ENCODE assay signal across 1 cellular context in the genomic region with DNA sequence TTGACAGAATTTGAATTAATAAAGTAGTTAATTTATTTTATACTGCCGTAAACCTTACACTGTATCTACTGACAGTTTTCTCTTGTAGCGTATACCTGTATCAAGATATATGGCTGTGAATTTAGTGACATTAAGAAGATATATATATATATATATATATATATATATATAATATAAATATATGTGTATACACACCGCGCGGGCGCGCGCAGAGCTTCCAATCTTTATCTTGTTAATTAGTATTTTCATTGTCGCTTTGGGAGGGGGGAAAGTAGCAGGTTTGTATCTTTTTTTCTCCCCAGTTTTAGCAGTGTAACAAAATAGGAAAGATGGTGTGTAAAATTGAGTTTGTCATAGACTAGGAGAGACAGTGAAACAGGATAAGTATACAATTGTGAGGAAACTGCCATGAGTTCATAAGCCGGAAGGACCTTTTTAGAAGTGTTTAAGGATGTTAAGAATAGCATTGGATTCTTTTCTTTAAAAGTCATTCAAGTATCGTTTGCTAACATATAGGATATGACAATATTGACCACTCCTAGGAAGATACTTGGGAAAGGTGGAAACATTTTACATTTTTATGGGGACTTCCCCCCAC.
TF ChIP-seq lines count a peak whose summit lies in the region.

No MANE protein-coding gene starts in this region.

TF ChIP-seq in GM23338, 12 proteins besides CTCF, POLR2A, EP300 and RAD21 (continued from another document):
- TF ChIP-seq, protein P1, sequence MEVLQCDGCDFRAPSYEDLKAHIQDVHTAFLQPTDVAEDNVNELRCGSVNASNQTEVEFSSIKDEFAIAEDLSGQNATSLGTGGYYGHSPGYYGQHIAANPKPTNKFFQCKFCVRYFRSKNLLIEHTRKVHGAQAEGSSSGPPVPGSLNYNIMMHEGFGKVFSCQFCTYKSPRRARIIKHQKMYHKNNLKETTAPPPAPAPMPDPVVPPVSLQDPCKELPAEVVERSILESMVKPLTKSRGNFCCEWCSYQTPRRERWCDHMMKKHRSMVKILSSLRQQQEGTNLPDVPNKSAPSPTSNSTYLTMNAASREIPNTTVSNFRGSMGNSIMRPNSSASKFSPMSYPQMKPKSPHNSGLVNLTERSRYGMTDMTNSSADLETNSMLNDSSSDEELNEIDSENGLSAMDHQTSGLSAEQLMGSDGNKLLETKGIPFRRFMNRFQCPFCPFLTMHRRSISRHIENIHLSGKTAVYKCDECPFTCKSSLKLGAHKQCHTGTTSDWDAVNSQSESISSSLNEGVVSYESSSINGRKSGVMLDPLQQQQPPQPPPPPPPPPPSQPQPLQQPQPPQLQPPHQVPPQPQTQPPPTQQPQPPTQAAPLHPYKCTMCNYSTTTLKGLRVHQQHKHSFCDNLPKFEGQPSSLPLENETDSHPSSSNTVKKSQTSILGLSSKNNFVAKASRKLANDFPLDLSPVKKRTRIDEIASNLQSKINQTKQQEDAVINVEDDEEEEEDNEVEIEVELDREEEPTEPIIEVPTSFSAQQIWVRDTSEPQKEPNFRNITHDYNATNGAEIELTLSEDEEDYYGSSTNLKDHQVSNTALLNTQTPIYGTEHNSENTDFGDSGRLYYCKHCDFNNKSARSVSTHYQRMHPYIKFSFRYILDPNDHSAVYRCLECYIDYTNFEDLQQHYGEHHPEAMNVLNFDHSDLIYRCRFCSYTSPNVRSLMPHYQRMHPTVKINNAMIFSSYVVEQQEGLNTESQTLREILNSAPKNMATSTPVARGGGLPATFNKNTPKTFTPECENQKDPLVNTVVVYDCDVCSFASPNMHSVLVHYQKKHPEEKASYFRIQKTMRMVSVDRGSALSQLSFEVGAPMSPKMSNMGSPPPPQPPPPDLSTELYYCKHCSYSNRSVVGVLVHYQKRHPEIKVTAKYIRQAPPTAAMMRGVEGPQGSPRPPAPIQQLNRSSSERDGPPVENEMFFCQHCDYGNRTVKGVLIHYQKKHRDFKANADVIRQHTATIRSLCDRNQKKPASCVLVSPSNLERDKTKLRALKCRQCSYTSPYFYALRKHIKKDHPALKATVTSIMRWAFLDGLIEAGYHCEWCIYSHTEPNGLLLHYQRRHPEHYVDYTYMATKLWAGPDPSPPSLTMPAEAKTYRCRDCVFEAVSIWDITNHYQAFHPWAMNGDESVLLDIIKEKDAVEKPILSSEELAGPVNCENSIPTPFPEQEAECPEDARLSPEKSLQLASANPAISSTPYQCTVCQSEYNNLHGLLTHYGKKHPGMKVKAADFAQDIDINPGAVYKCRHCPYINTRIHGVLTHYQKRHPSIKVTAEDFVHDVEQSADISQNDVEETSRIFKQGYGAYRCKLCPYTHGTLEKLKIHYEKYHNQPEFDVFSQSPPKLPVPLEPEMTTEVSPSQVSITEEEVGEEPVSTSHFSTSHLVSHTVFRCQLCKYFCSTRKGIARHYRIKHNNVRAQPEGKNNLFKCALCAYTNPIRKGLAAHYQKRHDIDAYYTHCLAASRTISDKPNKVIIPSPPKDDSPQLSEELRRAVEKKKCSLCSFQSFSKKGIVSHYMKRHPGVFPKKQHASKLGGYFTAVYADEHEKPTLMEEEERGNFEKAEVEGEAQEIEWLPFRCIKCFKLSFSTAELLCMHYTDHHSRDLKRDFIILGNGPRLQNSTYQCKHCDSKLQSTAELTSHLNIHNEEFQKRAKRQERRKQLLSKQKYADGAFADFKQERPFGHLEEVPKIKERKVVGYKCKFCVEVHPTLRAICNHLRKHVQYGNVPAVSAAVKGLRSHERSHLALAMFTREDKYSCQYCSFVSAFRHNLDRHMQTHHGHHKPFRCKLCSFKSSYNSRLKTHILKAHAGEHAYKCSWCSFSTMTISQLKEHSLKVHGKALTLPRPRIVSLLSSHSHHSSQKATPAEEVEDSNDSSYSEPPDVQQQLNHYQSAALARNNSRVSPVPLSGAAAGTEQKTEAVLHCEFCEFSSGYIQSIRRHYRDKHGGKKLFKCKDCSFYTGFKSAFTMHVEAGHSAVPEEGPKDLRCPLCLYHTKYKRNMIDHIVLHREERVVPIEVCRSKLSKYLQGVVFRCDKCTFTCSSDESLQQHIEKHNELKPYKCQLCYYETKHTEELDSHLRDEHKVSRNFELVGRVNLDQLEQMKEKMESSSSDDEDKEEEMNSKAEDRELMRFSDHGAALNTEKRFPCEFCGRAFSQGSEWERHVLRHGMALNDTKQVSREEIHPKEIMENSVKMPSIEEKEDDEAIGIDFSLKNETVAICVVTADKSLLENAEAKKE (CRISPR knock-in tag; IDR thresholded peaks at IDR 0.05) = no peak
- TF ChIP-seq REST (IDR thresholded peaks at IDR 0.05; ENCODE audit: unreplicated experiment) (no peak), STAT1 (IDR thresholded peaks at IDR 0.05; ENCODE audit: unreplicated experiment) (no peak), ZNF114 (CRISPR knock-in tag; IDR thresholded peaks at IDR 0.05) (no peak), EZH2phosphoT487 (IDR thresholded peaks at IDR 0.05; ENCODE audit: unreplicated experiment) (no peak), ZNF331 (CRISPR knock-in tag; IDR thresholded peaks at IDR 0.05; ENCODE audit: low read depth) (no peak), EZH2 (IDR thresholded peaks at IDR 0.05; ENCODE audit: low read depth, unreplicated experiment) (no peak)
